Comparison of ENCODE assay signal across 9 cellular contexts in genomic region chr10:25016349-25017246, GRCh38. TPM values are rescaled to one million over a fixed set of nuclear protein-coding genes. Genes with fewer than 3 reads are reported as not detected.
A peak's percentile ranks its signal among the peaks of the same experiment; 100 is the strongest.
DNase-seq lines count a peak whose midpoint lies in the region; ATAC-seq, FAIRE-seq and TF ChIP-seq lines count a peak whose summit lies in the region.
"Had no signal": no experiment of that assay in that cellular context is flagged by ENCODE, and none has a peak within 500 bp of the region (broad histone marks: within the 10 kb centered on the region; RNA-seq: fewer than 3 reads in every experiment).

Gene THNSL1 (plus strand): TSS chr10:25016612. CDS start chr10:25023224, 6,612 bp downstream.

- in situ Hi-C loops in ACHN (cut with HindIII; ENCODE audit: low pct_ligation_motif_present, low pct_unique_long_range_greater_than_20kb, low sequenced_read_pairs): no loop called here

- TF ChIP-seq CTCF in WI38 (IDR thresholded peaks at IDR 0.05; ENCODE audit: low read depth, low read length) (no peak), bronchial epithelial cell (IDR thresholded peaks at IDR 0.05; ENCODE audit: insufficient read depth, low read length, severe bottlenecking) (no peak)

- ATAC-seq in GM18870 (IDR thresholded peaks at IDR 0.05; ENCODE audit: unreplicated experiment) (peak; percentile 99), HG03108 (IDR thresholded peaks at IDR 0.05; ENCODE audit: unreplicated experiment) (peak; percentile 99)

- DNase-seq in ACHN (peak; percentile 97), NCI-H2196 treated with DMSO at 0.1 percent for 48 hours (lab: John Stamatoyannopoulos, UW; ENCODE audit: unreplicated experiment) (peak; percentile 85), bronchial epithelial cell (ENCODE audit: low read depth) (peak; percentile 97), iPS-NIHi11 (ENCODE audit: low spot score) (peak; percentile 99), small intestine (peak; percentile 99)

- no peaks in the 10 kb centered on the region for H3K27me3 ChIP-seq in bronchial epithelial cell (ENCODE audit: control insufficient read depth, insufficient read depth, low read length)
- H3K27me3 ChIP-seq in small intestine (ENCODE audit: control insufficient read depth in 2 of 2, insufficient read depth in 2 of 2, low read length in 2 of 2): no peaks in the 10 kb centered on the region

- peaks cover 0 to 2% of the 10 kb centered on the region in 2 donors for H3K4me1 ChIP-seq in small intestine (ENCODE audit: control insufficient read depth in 2 of 2, insufficient read depth in 1 of 2, low read depth in 1 of 2, low read length in 1 of 2)

- FAIRE-seq in bronchial epithelial cell (lab: Jason Lieb, UNC) (no peak), small intestine (lab: Jason Lieb, UNC) (no peak)

- WGBS in small intestine, 3 donors: 0 to 1% (median 0%) methylated on average over 63 to 70 of the region's 70 CpGs

- H3K4me3 ChIP-seq in WI38 (ENCODE audit: low read depth, low read length) (peak within 1 kb of the TSS; percentile 69), bronchial epithelial cell (ENCODE audit: low read depth, low read length) (peak within 1 kb of the TSS; percentile 88), small intestine (ENCODE audit: low read depth in 1 of 2, low read length in 2 of 2) (peak within 1 kb of the TSS; percentile 45 to 48)

- H3K9me3 ChIP-seq in small intestine (ENCODE audit: control insufficient read depth, low read depth): no peaks in the 10 kb centered on the region

- H3K27ac ChIP-seq in small intestine (ENCODE audit: low read depth in 1 of 2, low read length in 1 of 2): peak within 1 kb of the TSS; percentile 95 to 97
- H3K27ac ChIP-seq: HL-60 had no signal

- no peaks in the 10 kb centered on the region for H3K36me3 ChIP-seq in bronchial epithelial cell (ENCODE audit: control insufficient read depth, insufficient read depth, low read length)
- no peaks in the 10 kb centered on the region for H3K36me3 ChIP-seq in small intestine (ENCODE audit: control insufficient read depth in 2 of 2, insufficient read depth in 2 of 2, low read length in 2 of 2)

RNA-seq across cellular contexts. Expression of gene THNSL1, which starts in this region (rescaled TPM):
- 4.0 and 5.0 TPM in 2 replicates for total RNA-seq in bronchial epithelial cell
- 1 to 10 TPM; 1.4 to 3.5 (median 2.0) TPM for polyA plus RNA-seq in small intestine

Comparison
In these comparisons a context has a peak if more than half of its experiments do, and no peak if none do; other contexts are left out.
1. Peak in every context shown above with its lines: DNase-seq, ATAC-seq, H3K4me3 ChIP-seq and H3K27ac ChIP-seq.